Comparison of ENCODE assay signal across 12 cellular contexts in the genomic region with DNA sequence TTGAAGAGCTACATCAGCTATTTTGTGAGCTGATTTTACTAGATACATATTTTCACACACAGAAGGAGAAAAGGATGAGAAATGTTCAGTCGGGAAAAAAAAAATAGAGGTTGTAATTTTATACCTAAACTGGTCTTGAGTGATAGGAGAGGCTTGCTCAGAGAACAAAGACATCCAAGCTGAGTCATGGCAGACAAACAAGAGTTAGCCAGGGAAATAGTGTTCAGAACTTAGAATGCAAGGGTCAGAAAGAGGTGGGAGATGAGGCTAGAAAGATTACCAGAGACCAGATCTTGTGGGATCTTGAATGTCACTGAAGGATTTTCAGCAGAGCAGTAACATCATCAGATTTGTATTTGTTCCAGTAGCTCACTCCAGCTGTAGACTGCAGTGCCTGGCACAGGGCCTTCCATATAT.
DNase-seq lines count a peak whose midpoint lies in the region; TF ChIP-seq lines count a peak whose summit lies in the region.
"Had no signal": no experiment of that assay in that cellular context is flagged by ENCODE, and none has a peak within 500 bp of the region (broad histone marks: within the 10 kb centered on the region; RNA-seq: fewer than 3 reads in every experiment).

No MANE protein-coding gene starts in this region.

- DNase-seq in AG04450 (ENCODE audit: low read depth, low spot score) (peak; percentile 53), choroid plexus epithelial cell (ENCODE audit: low read depth) (peak; percentile 91), mesenchymal stem cell (no peak), middle frontal gyrus (ENCODE audit: extremely low spot score, low spot score) (no peak), T-helper 9 cell (no peak), ecto neural progenitor cell (ENCODE audit: low spot score) (no peak)
- no peak for DNase-seq in activated CD8-positive, alpha-beta memory T cell treated with anti-CD3 and anti-CD28 coated beads for 24 hours
- DNase-seq: activated T-cell treated with anti-CD3 and anti-CD28 coated beads, Interleukin-2, amount 50 U/mL, for 1 hour had no signal

- no peak overlapping the region for H3K9ac ChIP-seq in mesenchymal stem cell (ENCODE audit: low read length)
- H3K9ac ChIP-seq: BLaER1 had no signal

- H3K18ac ChIP-seq in mesenchymal stem cell (ENCODE audit: low read depth in 1 of 2, low read length in 2 of 2), result no peak overlapping the region

- no peak overlapping the region for H2BK12ac ChIP-seq in mesenchymal stem cell (ENCODE audit: low read length in 2 of 2)

- H3K27me3 ChIP-seq in AG04450 (ENCODE audit: control insufficient read depth, insufficient read depth, low read length), result no peaks in the 10 kb centered on the region
- no peaks in the 10 kb centered on the region for H3K27me3 ChIP-seq in mesenchymal stem cell (ENCODE audit: control insufficient read depth in 1 of 2, insufficient read depth in 1 of 2, low read length in 2 of 2)
- H3K27me3 ChIP-seq: BLaER1, pancreas had no signal

- no peak overlapping the region for H2BK120ac ChIP-seq in mesenchymal stem cell (ENCODE audit: low read depth, low read length)

- peaks cover 15% of the 10 kb centered on the region for H3K79me1 ChIP-seq in mesenchymal stem cell (replicated peaks; ENCODE audit: low read length, poor library complexity, severe bottlenecking)

- H3K27ac ChIP-seq in AG04450 (ENCODE audit: low read depth, low read length), result peak overlapping the region; percentile 71
- H3K27ac ChIP-seq in KOPT-K1 (ENCODE audit: low read depth, low read length, poor library complexity, severe bottlenecking), result peak overlapping the region; percentile 8
- H3K27ac ChIP-seq in mesenchymal stem cell (ENCODE audit: low read length, poor library complexity, severe bottlenecking), result peak overlapping the region; percentile 63
- H3K27ac ChIP-seq: BLaER1, coronary artery, pancreas had no signal

- H3K4me2 ChIP-seq in mesenchymal stem cell (ENCODE audit: low read length, poor library complexity, severe bottlenecking), result no peak overlapping the region

- TF ChIP-seq CTCF in AG04450 (IDR thresholded peaks at IDR 0.05; ENCODE audit: low read depth, low read length) (no peak), choroid plexus epithelial cell (conservative IDR thresholded peaks at IDR 0.05; ENCODE audit: low read depth, low read length) (no peak)

- H3K4me1 ChIP-seq in mesenchymal stem cell (ENCODE audit: control insufficient read depth, insufficient read depth, low read depth, low read length), result peaks cover 12% of the 10 kb centered on the region

- H4K91ac ChIP-seq in mesenchymal stem cell (ENCODE audit: low read length), result no peak overlapping the region

- H3K9me3 ChIP-seq in AG04450 (ENCODE audit: control insufficient read depth, insufficient read depth, low read length) (no peaks in the 10 kb centered on the region), KOPT-K1 (ENCODE audit: insufficient read depth, low read length, poor library complexity, severe bottlenecking) (no peaks in the 10 kb centered on the region), mesenchymal stem cell (ENCODE audit: control insufficient read depth, low read length) (no peaks in the 10 kb centered on the region)
- H3K9me3 ChIP-seq: BLaER1, pancreas had no signal

- H3K36me3 ChIP-seq in KOPT-K1 (ENCODE audit: insufficient read depth, low read length) (no peaks in the 10 kb centered on the region), mesenchymal stem cell (ENCODE audit: control insufficient read depth in 1 of 2, insufficient read depth in 2 of 2, low read depth in 1 of 2, low read length in 2 of 2) (peaks cover 3% of the 10 kb centered on the region in 2 experiments)
- H3K36me3 ChIP-seq: pancreas had no signal

- H3K14ac ChIP-seq in mesenchymal stem cell (ENCODE audit: low read length in 2 of 2), result no peak overlapping the region

- H3K23ac ChIP-seq in mesenchymal stem cell (ENCODE audit: low read length in 2 of 2), result no peak overlapping the region

- CTCF ChIA-PET in AG04450 (lab: Charles Lee), result interaction anchor here (0.6 to 1.6 kb wide), 3 partner anchors 132 to 189 kb away, joined by 3 to 6 read pairs (median 4); partner anchors contain the start of gene DIP2B

- POLR2A ChIA-PET in AG04450 (lab: Yijun Ruan, JAX), result interaction anchor here (0.9 kb wide), 1 partner anchor 74 kb away, joined by 4 read pairs; no protein-coding TSS in a partner anchor

- no peak overlapping the region for H2BK15ac ChIP-seq in mesenchymal stem cell (ENCODE audit: low read depth, poor library complexity, severe bottlenecking)

- 86% methylated on average over 1 of the region's 1 CpG for WGBS in mesenchymal stem cell

- no peak overlapping the region for H3K4me3 ChIP-seq in AG04450 (ENCODE audit: low read depth, low read length)
- H3K4me3 ChIP-seq in choroid plexus epithelial cell (ENCODE audit: low read depth, low read length), result no peak overlapping the region
- H3K4me3 ChIP-seq in mesenchymal stem cell (ENCODE audit: insufficient read depth in 1 of 2, low read depth in 1 of 2, low read length in 2 of 2), result no peak overlapping the region
- H3K4me3 ChIP-seq: BLaER1, coronary artery, pancreas had no signal

- H4K8ac ChIP-seq in mesenchymal stem cell (ENCODE audit: low read length), result no peak overlapping the region

- H2AFZ ChIP-seq in mesenchymal stem cell (ENCODE audit: low read depth, low read length), result no peak overlapping the region

- H2AK5ac ChIP-seq in mesenchymal stem cell (ENCODE audit: low read length, severe bottlenecking), result no peak overlapping the region

- no peak overlapping the region for H2BK5ac ChIP-seq in mesenchymal stem cell (ENCODE audit: low read depth, low read length, poor library complexity, severe bottlenecking)

- H3K4ac ChIP-seq in mesenchymal stem cell (ENCODE audit: low read depth in 1 of 2, low read length in 2 of 2), result no peak overlapping the region

Comparison
In these comparisons a context has a peak if more than half of its experiments do, and no peak if none do; other contexts are left out.
1. DNase-seq: peak in AG04450 (single experiment) and choroid plexus epithelial cell (single experiment); none in mesenchymal stem cell (single experiment), middle frontal gyrus (single experiment), T-helper 9 cell (single experiment), activated CD8-positive, alpha-beta memory T cell treated with anti-CD3 and anti-CD28 coated beads for 24 hours (single experiment) and ecto neural progenitor cell (single experiment).
2. H3K27ac ChIP-seq: peak in every context shown above with its lines; median percentile 71 in AG04450; 63 in mesenchymal stem cell; 8 in KOPT-K1.